22 cellular contexts compared by ENCODE assay signal in the genomic region with DNA sequence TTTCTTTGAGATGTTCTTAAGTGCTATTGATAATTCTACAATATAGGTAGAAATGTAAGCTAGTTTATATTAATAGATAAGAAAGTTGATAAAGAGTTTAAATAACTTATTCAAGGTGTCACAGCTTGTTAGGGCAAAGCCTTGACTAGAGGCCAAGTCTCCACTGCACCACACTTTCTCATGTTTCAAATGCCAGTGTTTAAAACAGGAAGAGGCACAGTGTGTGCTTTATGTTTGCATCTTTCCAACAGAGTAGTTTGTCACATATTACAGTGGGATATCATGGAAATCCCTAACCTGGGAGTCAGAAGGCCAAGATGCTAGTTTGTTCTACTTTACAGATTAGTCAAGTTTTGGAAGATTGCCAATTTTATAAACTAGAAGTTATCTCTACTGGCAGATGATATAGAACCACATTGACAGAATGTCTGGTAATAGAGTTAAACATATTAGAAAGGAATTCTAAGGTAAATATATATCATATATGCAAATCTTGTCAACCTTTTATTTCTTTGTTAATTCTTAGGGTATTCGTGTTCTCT. TPM values are rescaled to one million over a fixed set of nuclear protein-coding genes. Genes with fewer than 3 reads are reported as not detected.
DNase-seq lines count a peak whose midpoint lies in the region; FAIRE-seq and TF ChIP-seq lines count a peak whose summit lies in the region.
"Had no signal": no experiment of that assay in that cellular context is flagged by ENCODE, and none has a peak within 500 bp of the region (broad histone marks: within the 10 kb centered on the region; RNA-seq: fewer than 3 reads in every experiment).

No MANE protein-coding gene starts in this region.

- FAIRE-seq in bronchial epithelial cell (lab: Jason Lieb, UNC): no peak

- no peak overlapping the region for H3K4me3 ChIP-seq in bronchial epithelial cell (ENCODE audit: low read depth, low read length)
- H3K4me3 ChIP-seq: heart right ventricle, PC-9, prostate gland, tibial nerve had no signal

- H3K36me3 ChIP-seq in bronchial epithelial cell (ENCODE audit: control insufficient read depth, insufficient read depth, low read length): peaks cover 1% of the 10 kb centered on the region
- H3K36me3 ChIP-seq: prostate gland had no signal

- no peaks in the 10 kb centered on the region for H3K27me3 ChIP-seq in bronchial epithelial cell (ENCODE audit: control insufficient read depth, insufficient read depth, low read length)
- H3K27me3 ChIP-seq: heart right ventricle, tibial nerve had no signal

- TF ChIP-seq CTCF in bronchial epithelial cell (IDR thresholded peaks at IDR 0.05; ENCODE audit: insufficient read depth, low read length, severe bottlenecking): no peak
- TF ChIP-seq CTCF in GM10266 (IDR thresholded peaks at IDR 0.05; ENCODE audit: control insufficient read depth, insufficient read depth, low read depth, missing control alignments): no peak

- DNase-seq in NCI-H82 (lab: John Stamatoyannopoulos, UW) (peak; percentile 6), NCI-H82 treated with DMSO at 0.1 percent for 48 hours (lab: John Stamatoyannopoulos, UW; ENCODE audit: unreplicated experiment) (no peak), LHCN-M2 (ENCODE audit: low read depth) (peak; percentile 25), bronchial epithelial cell (ENCODE audit: low read depth) (peak; percentile 48), lung microvascular endothelial cell (ENCODE audit: low read depth in 2 of 2) (peak; percentile 6 to 37), NCI-H2171 (lab: John Stamatoyannopoulos, UW) (no peak), GM03348 (ENCODE audit: low spot score) (no peak), GM10266 (ENCODE audit: extremely low spot score) (no peak)
- DNase-seq: activated CD4-positive, alpha-beta T cell treated with anti-CD3 and anti-CD28 coated beads for 48 hours; activated CD8-positive, alpha-beta memory T cell treated with anti-CD3 and anti-CD28 coated beads, Interleukin-2, amount 50 U/mL, for 4 hours; activated gamma-delta T cell; anterior cingulate cortex; CD4-positive, alpha-beta T cell; heart right ventricle; islet precursor cell; NCI-H187; NCI-H510A; nephron progenitor cell; PC-9; stimulated activated naive CD4-positive, alpha-beta T cell had no signal

RNA-seq across cellular contexts. Expression of a gene that starts 56.4 kb away (rescaled TPM):
- 12.7 and 15.0 TPM in 2 replicates for total RNA-seq in LHCN-M2 (2014; rRNA removed)
- 1.6 TPM for polyA plus RNA-seq in LHCN-M2 (2012)
- 2.9 and 4.6 TPM in 2 replicates for total RNA-seq in bronchial epithelial cell
- total RNA-seq in lung microvascular endothelial cell: 3.6 and 5.7 TPM in 2 replicates

RNA-seq across cellular contexts. Expression of a gene that starts 56.5 kb away (rescaled TPM):
- total RNA-seq in LHCN-M2 (2014; rRNA removed): 3.1 and 3.3 TPM in 2 replicates
- 0.69 TPM for polyA plus RNA-seq in LHCN-M2 (2012)
- total RNA-seq in bronchial epithelial cell: 0.26 and 0.51 TPM in 2 replicates
- 0.44 and 0.99 TPM in 2 replicates for total RNA-seq in lung microvascular endothelial cell

Comparison
In these comparisons a context has a peak if more than half of its experiments do, and no peak if none do; other contexts are left out.
1. DNase-seq: peak in NCI-H82 (single experiment), LHCN-M2 (single experiment), bronchial epithelial cell (single experiment) and lung microvascular endothelial cell (2 of 2); none in NCI-H82 treated with DMSO at 0.1 percent for 48 hours (single experiment), NCI-H2171 (single experiment), GM03348 (single experiment) and GM10266 (single experiment).